21 cellular contexts compared by ENCODE assay signal in the genomic region with DNA sequence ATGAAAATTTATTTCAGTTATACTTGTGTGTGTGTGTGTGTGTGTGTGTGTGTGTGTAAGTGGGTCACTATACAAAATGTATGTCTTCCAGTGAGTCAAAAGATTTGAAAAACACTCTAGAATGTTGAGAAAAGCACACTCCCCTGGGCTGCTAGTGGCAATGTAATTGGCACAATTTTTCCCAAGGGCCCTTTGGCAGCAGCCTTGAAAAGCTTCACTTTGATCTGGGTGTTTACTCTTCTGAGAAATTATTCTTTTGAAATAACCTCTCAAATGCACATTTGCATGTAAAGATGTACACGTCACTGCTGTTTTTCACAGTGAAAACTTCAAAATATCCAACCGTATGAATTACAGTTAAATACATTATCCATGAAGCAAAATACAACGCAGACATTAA. TPM values are rescaled to one million over a fixed set of nuclear protein-coding genes. Genes with fewer than 3 reads are reported as not detected.
"Had no signal": no experiment of that assay in that cellular context is flagged by ENCODE, and none has a peak within 500 bp of the region (broad histone marks: within the 10 kb centered on the region; RNA-seq: fewer than 3 reads in every experiment).

No MANE protein-coding gene starts in this region.

- H3K9me3 Mint-ChIP-seq: activated naive CD4-positive, alpha-beta T cell treated with anti-CD3 and anti-CD28 coated beads for 36 hours; activated naive CD8-positive, alpha-beta T cell treated with anti-CD3 and anti-CD28 coated beads, Interleukin-2, amount 50 U/mL, for 24 hours; activated T-helper 2 cell treated with anti-CD3 and anti-CD28 coated beads, Interferon-gamma antibody, Interleukin-2, Interleukin-4, amounts not matched to agents 10 μg/mL and 5 μg/mL and 100 μg/mL, durations not matched to agents 14 hours and 24 hours and 36 hours; natural killer cell had no signal

- H3K4me3 Mint-ChIP-seq: activated naive CD4-positive, alpha-beta T cell treated with anti-CD3 and anti-CD28 coated beads for 36 hours; activated naive CD8-positive, alpha-beta T cell treated with anti-CD3 and anti-CD28 coated beads, Interleukin-2, amount 50 U/mL, for 24 hours; natural killer cell had no signal

- DNase-seq: activated naive CD4-positive, alpha-beta T cell treated with anti-CD3 and anti-CD28 coated beads for 36 hours; activated naive CD8-positive, alpha-beta T cell treated with anti-CD3 and anti-CD28 coated beads, Interleukin-2, amount 50 U/mL, for 24 hours; aorta; cerebellar nuclear complex; effector CD8-positive, alpha-beta T cell; esophagus squamous epithelium; hippocampal formation; mesenchymal stem cell; natural killer cell; nucleus accumbens; stimulated activated CD4-positive, alpha-beta T cell treated with anti-CD3 and anti-CD28 coated beads, Interleukin-4, amount 100 ng/mL, for 4 hours; stimulated activated CD8-positive, alpha-beta memory T cell treated with anti-CD3 and anti-CD28 coated beads, Interleukin-4, amount 100 ng/mL, for 48 hours; stimulated activated naive CD4-positive, alpha-beta T cell treated with Interleukin-2 at 50 U/mL for 16 hours; substantia nigra; T-helper 9 cell had no signal

- H3K27ac Mint-ChIP-seq: activated naive CD4-positive, alpha-beta T cell treated with anti-CD3 and anti-CD28 coated beads for 36 hours; activated naive CD8-positive, alpha-beta T cell treated with anti-CD3 and anti-CD28 coated beads, Interleukin-2, amount 50 U/mL, for 24 hours; activated T-helper 2 cell treated with anti-CD3 and anti-CD28 coated beads, Interferon-gamma antibody, Interleukin-2, Interleukin-4, amounts not matched to agents 10 μg/mL and 5 μg/mL and 100 μg/mL, durations not matched to agents 14 hours and 24 hours and 36 hours; natural killer cell had no signal

- H3K27me3 Mint-ChIP-seq: activated naive CD8-positive, alpha-beta T cell treated with anti-CD3 and anti-CD28 coated beads, Interleukin-2, amount 50 U/mL, for 24 hours had no signal

- ATAC-seq: activated CD4-positive, CD25-positive, alpha-beta regulatory T cell treated with anti-CD3 and anti-CD28 coated beads, Interleukin-2, amount 50 U/mL, for 24 hours; activated naive CD8-positive, alpha-beta T cell treated with anti-CD3 and anti-CD28 coated beads, Interleukin-2, amount 50 U/mL, for 24 hours; left lobe of liver; natural killer cell had no signal

- H3K36me3 ChIP-seq: breast epithelium, esophagus squamous epithelium, tibial nerve had no signal

- H3K4me3 ChIP-seq: breast epithelium, esophagus squamous epithelium, tibial nerve had no signal

- H3K9me3 ChIP-seq: breast epithelium, esophagus squamous epithelium, tibial nerve had no signal

- H3K36me3 Mint-ChIP-seq: natural killer cell had no signal

- H3K27me3 ChIP-seq: breast epithelium, esophagus squamous epithelium, tibial nerve had no signal

- H3K27ac ChIP-seq: breast epithelium, esophagus squamous epithelium had no signal

RNA-seq across cellular contexts. Expression of a gene that starts 22.1 kb away (rescaled TPM):
- total RNA-seq: activated CD8-positive, alpha-beta memory T cell treated with anti-CD3 and anti-CD28 coated beads for 36 hours; activated naive CD4-positive, alpha-beta T cell treated with anti-CD3 and anti-CD28 coated beads for 36 hours; activated T-helper 2 cell treated with anti-CD3 and anti-CD28 coated beads, Interferon-gamma antibody, Interleukin-2, Interleukin-4, amounts not matched to agents 10 μg/mL and 5 μg/mL and 100 μg/mL, durations not matched to agents 14 hours and 24 hours and 36 hours had no signal
